In genomic region chr4:41217373-41217772, GRCh38 we compare ENCODE assay signal across 1 cellular context.
TF ChIP-seq lines count a peak whose summit lies in the region.

No MANE protein-coding gene starts in this region.

TF ChIP-seq in HepG2, 621 proteins besides CTCF, POLR2A, EP300 and RAD21:
- TF ChIP-seq ZFP37 (CRISPR knock-in tag; IDR thresholded peaks at IDR 0.05; ENCODE audit: borderline replicate concordance) (no peak), CREM (IDR thresholded peaks at IDR 0.05) (0 out of 2 replicates have a peak, but pooled peaks have one; percentile 1), CREM (CRISPR knock-in tag; IDR thresholded peaks at IDR 0.05) (no peak), CREB1 (IDR thresholded peaks at IDR 0.05) (peak; percentile 95), CREB1 (CRISPR knock-in tag; IDR thresholded peaks at IDR 0.05) (peak; percentile 44; the same call in 1 of the 2 replicates), MEF2D (CRISPR knock-in tag; IDR thresholded peaks at IDR 0.05) (no peak), ATF7 (IDR thresholded peaks at IDR 0.05) (peak; percentile 88), ATF7 (CRISPR knock-in tag; IDR thresholded peaks at IDR 0.05) (no peak)
- TF ChIP-seq, protein P1, sequence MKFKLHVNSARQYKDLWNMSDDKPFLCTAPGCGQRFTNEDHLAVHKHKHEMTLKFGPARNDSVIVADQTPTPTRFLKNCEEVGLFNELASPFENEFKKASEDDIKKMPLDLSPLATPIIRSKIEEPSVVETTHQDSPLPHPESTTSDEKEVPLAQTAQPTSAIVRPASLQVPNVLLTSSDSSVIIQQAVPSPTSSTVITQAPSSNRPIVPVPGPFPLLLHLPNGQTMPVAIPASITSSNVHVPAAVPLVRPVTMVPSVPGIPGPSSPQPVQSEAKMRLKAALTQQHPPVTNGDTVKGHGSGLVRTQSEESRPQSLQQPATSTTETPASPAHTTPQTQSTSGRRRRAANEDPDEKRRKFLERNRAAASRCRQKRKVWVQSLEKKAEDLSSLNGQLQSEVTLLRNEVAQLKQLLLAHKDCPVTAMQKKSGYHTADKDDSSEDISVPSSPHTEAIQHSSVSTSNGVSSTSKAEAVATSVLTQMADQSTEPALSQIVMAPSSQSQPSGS (CRISPR knock-in tag; IDR thresholded peaks at IDR 0.05), result no peak
